8 cellular contexts compared by ENCODE assay signal in the genomic region with DNA sequence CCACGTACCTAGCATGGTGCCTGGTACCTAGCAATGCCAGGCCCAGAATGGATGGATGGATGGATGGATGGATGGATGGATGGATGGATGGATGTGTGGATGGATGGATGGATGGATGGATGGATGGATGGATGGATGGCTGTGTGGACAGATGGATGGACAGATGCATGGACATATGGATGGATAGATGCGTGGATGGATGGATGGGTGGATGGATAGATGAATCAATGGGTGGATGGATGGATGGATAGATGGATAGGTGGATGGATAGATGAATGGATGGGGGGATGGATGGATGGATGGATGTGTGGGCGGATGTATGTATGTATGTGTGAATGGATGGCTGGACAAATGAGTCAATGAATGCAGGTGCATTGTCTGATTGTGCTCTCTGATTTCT. TPM values are rescaled to one million over a fixed set of nuclear protein-coding genes. Genes with fewer than 3 reads are reported as not detected.
"Had no signal": no experiment of that assay in that cellular context is flagged by ENCODE, and none has a peak within 500 bp of the region (broad histone marks: within the 10 kb centered on the region; RNA-seq: fewer than 3 reads in every experiment).

No MANE protein-coding gene starts in this region.

- DNase-seq: GDM1, GF-D8 had no signal

- FAIRE-seq: G401.6, GM12891, GM12892, GM18507, GM19239 had no signal

RNA-seq across cellular contexts. Expression of gene GPR139, which starts 12.6 kb away (rescaled TPM):
- total RNA-seq: G401 had no signal
